ENCODE assay signal across 1 cellular context in genomic region chr7:150404785-150405583, GRCh38.
TF ChIP-seq lines count a peak whose summit lies in the region.

No MANE protein-coding gene starts in this region.

TF ChIP-seq in K562, 482 proteins besides CTCF, POLR2A, EP300 and RAD21 (continued from another document and continues in another):
- TF ChIP-seq ZNF347 (CRISPR knock-in tag; IDR thresholded peaks at IDR 0.05; ENCODE audit: low read depth) = no peak
- no peak; the same call in 1 of the 2 replicates for TF ChIP-seq SMARCC2 (IDR thresholded peaks at IDR 0.05; ENCODE audit: low read depth)
- TF ChIP-seq ZNF197 (CRISPR knock-in tag; IDR thresholded peaks at IDR 0.05; ENCODE audit: low read depth) = peak; percentile 24; the same call in 1 of the 2 replicates
- peak; percentile 98 for TF ChIP-seq MYC (IDR thresholded peaks at IDR 0.05; ENCODE audit: low read depth, low read length)
- peak; percentile 84; the same call in 1 of the 2 replicates for TF ChIP-seq MYC (CRISPR knock-in tag; IDR thresholded peaks at IDR 0.05; ENCODE audit: borderline replicate concordance, low read depth)
- TF ChIP-seq ADNP (tag; IDR thresholded peaks at IDR 0.05) = no peak
- no peak for TF ChIP-seq MBD2 (IDR thresholded peaks at IDR 0.05; ENCODE audit: borderline replicate concordance, low read depth)
- TF ChIP-seq TEAD2 (tag; IDR thresholded peaks at IDR 0.05) = no peak
- TF ChIP-seq BRCA1 (IDR thresholded peaks at IDR 0.05) = no peak
- TF ChIP-seq BRCA1 (CRISPR knock-in tag; IDR thresholded peaks at IDR 0.05) = no peak; the same call in 1 of the 2 replicates
- TF ChIP-seq ZNF165 (CRISPR knock-in tag; IDR thresholded peaks at IDR 0.05; ENCODE audit: borderline replicate concordance) = no peak
- no peak for TF ChIP-seq ZSCAN32 (CRISPR knock-in tag; IDR thresholded peaks at IDR 0.05)
- TF ChIP-seq CBX3 (IDR thresholded peaks at IDR 0.05; ENCODE audit: borderline replicate concordance in 1 of 2, low read length in 2 of 2) = peak in 1 of 2 experiments; percentile 87; a peak in 2 of 3 replicates
- no peak; the same call in none of the 2 replicates for TF ChIP-seq IRF1 (CRISPR knock-in tag; IDR thresholded peaks at IDR 0.05; ENCODE audit: borderline replicate concordance)
- peak; percentile 77 for TF ChIP-seq JUND (IDR thresholded peaks at IDR 0.05; ENCODE audit: borderline replicate concordance, low read depth, low read length)
- TF ChIP-seq JUND (tag; IDR thresholded peaks at IDR 0.05; ENCODE audit: borderline replicate concordance, low read depth, low read length) = no peak; the same call in 2 of the 3 replicates
- TF ChIP-seq ARID3B (CRISPR knock-in tag; IDR thresholded peaks at IDR 0.05; ENCODE audit: borderline replicate concordance) = no peak
- TF ChIP-seq CHD2 (IDR thresholded peaks at IDR 0.05; ENCODE audit: low read depth, low read length) = peak; percentile 65
- TF ChIP-seq COPS2 (conservative IDR thresholded peaks at IDR 0.05) = no peak
- TF ChIP-seq, protein P1, sequence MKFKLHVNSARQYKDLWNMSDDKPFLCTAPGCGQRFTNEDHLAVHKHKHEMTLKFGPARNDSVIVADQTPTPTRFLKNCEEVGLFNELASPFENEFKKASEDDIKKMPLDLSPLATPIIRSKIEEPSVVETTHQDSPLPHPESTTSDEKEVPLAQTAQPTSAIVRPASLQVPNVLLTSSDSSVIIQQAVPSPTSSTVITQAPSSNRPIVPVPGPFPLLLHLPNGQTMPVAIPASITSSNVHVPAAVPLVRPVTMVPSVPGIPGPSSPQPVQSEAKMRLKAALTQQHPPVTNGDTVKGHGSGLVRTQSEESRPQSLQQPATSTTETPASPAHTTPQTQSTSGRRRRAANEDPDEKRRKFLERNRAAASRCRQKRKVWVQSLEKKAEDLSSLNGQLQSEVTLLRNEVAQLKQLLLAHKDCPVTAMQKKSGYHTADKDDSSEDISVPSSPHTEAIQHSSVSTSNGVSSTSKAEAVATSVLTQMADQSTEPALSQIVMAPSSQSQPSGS (CRISPR knock-in tag; IDR thresholded peaks at IDR 0.05) = no peak
- no peak for TF ChIP-seq ZNF561 (CRISPR knock-in tag; conservative IDR thresholded peaks at IDR 0.05)
- TF ChIP-seq ZNF316 (IDR thresholded peaks at IDR 0.05) = no peak
- peak; percentile 98 for TF ChIP-seq HMGN3 (IDR thresholded peaks at IDR 0.05; ENCODE audit: borderline replicate concordance, extremely low read depth, insufficient read length, low read depth, low read length)
- TF ChIP-seq RFX1 (IDR thresholded peaks at IDR 0.05) = no peak
- no peak for TF ChIP-seq STAG1 (CRISPR knock-in tag; IDR thresholded peaks at IDR 0.05; ENCODE audit: borderline replicate concordance)
- no peak for TF ChIP-seq JUNB (CRISPR knock-in tag; conservative IDR thresholded peaks at IDR 0.05)
- TF ChIP-seq MCM5 (IDR thresholded peaks at IDR 0.05; ENCODE audit: low read depth) = no peak
- TF ChIP-seq PYGO2 (tag; IDR thresholded peaks at IDR 0.05) = no peak
- TF ChIP-seq MTA2 (IDR thresholded peaks at IDR 0.05; ENCODE audit: low read depth) = peak; percentile 47; the same call in 1 of the 2 replicates
- TF ChIP-seq ZNF507 (tag; conservative IDR thresholded peaks at IDR 0.05) = no peak
- TF ChIP-seq E2F3 (CRISPR knock-in tag; IDR thresholded peaks at IDR 0.05) = no peak
- TF ChIP-seq CBFB (CRISPR knock-in tag; IDR thresholded peaks at IDR 0.05) = peak; percentile 24; the same call in 1 of the 2 replicates
- TF ChIP-seq FIP1L1 (IDR thresholded peaks at IDR 0.05; ENCODE audit: low read depth, low read length, poor library complexity, severe bottlenecking) = peak; percentile 98
- TF ChIP-seq, protein P2, sequence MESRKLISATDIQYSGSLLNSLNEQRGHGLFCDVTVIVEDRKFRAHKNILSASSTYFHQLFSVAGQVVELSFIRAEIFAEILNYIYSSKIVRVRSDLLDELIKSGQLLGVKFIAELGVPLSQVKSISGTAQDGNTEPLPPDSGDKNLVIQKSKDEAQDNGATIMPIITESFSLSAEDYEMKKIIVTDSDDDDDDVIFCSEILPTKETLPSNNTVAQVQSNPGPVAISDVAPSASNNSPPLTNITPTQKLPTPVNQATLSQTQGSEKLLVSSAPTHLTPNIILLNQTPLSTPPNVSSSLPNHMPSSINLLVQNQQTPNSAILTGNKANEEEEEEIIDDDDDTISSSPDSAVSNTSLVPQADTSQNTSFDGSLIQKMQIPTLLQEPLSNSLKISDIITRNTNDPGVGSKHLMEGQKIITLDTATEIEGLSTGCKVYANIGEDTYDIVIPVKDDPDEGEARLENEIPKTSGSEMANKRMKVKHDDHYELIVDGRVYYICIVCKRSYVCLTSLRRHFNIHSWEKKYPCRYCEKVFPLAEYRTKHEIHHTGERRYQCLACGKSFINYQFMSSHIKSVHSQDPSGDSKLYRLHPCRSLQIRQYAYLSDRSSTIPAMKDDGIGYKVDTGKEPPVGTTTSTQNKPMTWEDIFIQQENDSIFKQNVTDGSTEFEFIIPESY (CRISPR knock-in tag; IDR thresholded peaks at IDR 0.05) = peak; percentile 88
- TF ChIP-seq NUFIP1 (IDR thresholded peaks at IDR 0.05; ENCODE audit: partially characterized antibody) = no peak
- TF ChIP-seq, protein P3, sequence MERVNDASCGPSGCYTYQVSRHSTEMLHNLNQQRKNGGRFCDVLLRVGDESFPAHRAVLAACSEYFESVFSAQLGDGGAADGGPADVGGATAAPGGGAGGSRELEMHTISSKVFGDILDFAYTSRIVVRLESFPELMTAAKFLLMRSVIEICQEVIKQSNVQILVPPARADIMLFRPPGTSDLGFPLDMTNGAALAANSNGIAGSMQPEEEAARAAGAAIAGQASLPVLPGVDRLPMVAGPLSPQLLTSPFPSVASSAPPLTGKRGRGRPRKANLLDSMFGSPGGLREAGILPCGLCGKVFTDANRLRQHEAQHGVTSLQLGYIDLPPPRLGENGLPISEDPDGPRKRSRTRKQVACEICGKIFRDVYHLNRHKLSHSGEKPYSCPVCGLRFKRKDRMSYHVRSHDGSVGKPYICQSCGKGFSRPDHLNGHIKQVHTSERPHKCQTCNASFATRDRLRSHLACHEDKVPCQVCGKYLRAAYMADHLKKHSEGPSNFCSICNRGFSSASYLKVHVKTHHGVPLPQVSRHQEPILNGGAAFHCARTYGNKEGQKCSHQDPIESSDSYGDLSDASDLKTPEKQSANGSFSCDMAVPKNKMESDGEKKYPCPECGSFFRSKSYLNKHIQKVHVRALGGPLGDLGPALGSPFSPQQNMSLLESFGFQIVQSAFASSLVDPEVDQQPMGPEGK (CRISPR knock-in tag; IDR thresholded peaks at IDR 0.05; ENCODE audit: borderline replicate concordance) = no peak
- TF ChIP-seq YBX1 (IDR thresholded peaks at IDR 0.05) = no peak
- TF ChIP-seq ZNF121 (CRISPR knock-in tag; conservative IDR thresholded peaks at IDR 0.05) = peak; percentile 49
- no peak for TF ChIP-seq ZNF512 (tag; IDR thresholded peaks at IDR 0.05)
- TF ChIP-seq, protein P4, sequence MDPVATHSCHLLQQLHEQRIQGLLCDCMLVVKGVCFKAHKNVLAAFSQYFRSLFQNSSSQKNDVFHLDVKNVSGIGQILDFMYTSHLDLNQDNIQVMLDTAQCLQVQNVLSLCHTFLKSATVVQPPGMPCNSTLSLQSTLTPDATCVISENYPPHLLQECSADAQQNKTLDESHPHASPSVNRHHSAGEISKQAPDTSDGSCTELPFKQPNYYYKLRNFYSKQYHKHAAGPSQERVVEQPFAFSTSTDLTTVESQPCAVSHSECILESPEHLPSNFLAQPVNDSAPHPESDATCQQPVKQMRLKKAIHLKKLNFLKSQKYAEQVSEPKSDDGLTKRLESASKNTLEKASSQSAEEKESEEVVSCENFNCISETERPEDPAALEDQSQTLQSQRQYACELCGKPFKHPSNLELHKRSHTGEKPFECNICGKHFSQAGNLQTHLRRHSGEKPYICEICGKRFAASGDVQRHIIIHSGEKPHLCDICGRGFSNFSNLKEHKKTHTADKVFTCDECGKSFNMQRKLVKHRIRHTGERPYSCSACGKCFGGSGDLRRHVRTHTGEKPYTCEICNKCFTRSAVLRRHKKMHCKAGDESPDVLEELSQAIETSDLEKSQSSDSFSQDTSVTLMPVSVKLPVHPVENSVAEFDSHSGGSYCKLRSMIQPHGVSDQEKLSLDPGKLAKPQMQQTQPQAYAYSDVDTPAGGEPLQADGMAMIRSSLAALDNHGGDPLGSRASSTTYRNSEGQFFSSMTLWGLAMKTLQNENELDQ (CRISPR knock-in tag; IDR thresholded peaks at IDR 0.05; ENCODE audit: borderline replicate concordance) = peak; percentile 98
- 0 out of 2 replicates have a peak, but pooled peaks have one; percentile 41 for TF ChIP-seq ZBTB17 (CRISPR knock-in tag; IDR thresholded peaks at IDR 0.05)
- TF ChIP-seq SOX6 (IDR thresholded peaks at IDR 0.05) = peak; percentile 76
- TF ChIP-seq DMBX1 (CRISPR knock-in tag; IDR thresholded peaks at IDR 0.05; ENCODE audit: borderline replicate concordance) = no peak
- no peak for TF ChIP-seq ZNF354B (CRISPR knock-in tag; IDR thresholded peaks at IDR 0.05)
- no peak for TF ChIP-seq BCOR (IDR thresholded peaks at IDR 0.05)
- TF ChIP-seq HEY1 (CRISPR knock-in tag; IDR thresholded peaks at IDR 0.05; ENCODE audit: borderline replicate concordance) = no peak
- peak; percentile 90 to 96 for TF ChIP-seq E2F6 (IDR thresholded peaks at IDR 0.05; ENCODE audit: borderline replicate concordance in 1 of 2, extremely low read depth in 1 of 2, insufficient read depth in 1 of 2, insufficient read length in 1 of 2, low read depth in 1 of 2, low read length in 1 of 2, poor library complexity in 1 of 2, severe bottlenecking in 1 of 2)
- peak in 1 of 2 experiments; percentile 94; a peak in 2 of 4 replicates for TF ChIP-seq RCOR1 (IDR thresholded peaks at IDR 0.05; ENCODE audit: borderline replicate concordance in 1 of 2, low read depth in 2 of 2, low read length in 2 of 2)
- TF ChIP-seq, protein P5, sequence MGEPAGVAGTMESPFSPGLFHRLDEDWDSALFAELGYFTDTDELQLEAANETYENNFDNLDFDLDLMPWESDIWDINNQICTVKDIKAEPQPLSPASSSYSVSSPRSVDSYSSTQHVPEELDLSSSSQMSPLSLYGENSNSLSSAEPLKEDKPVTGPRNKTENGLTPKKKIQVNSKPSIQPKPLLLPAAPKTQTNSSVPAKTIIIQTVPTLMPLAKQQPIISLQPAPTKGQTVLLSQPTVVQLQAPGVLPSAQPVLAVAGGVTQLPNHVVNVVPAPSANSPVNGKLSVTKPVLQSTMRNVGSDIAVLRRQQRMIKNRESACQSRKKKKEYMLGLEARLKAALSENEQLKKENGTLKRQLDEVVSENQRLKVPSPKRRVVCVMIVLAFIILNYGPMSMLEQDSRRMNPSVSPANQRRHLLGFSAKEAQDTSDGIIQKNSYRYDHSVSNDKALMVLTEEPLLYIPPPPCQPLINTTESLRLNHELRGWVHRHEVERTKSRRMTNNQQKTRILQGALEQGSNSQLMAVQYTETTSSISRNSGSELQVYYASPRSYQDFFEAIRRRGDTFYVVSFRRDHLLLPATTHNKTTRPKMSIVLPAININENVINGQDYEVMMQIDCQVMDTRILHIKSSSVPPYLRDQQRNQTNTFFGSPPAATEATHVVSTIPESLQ (CRISPR knock-in tag; IDR thresholded peaks at IDR 0.05) = no peak; the same call in 1 of the 2 replicates
- no peak for TF ChIP-seq ZNF644 (tag; IDR thresholded peaks at IDR 0.05; ENCODE audit: low read depth)
- no peak for TF ChIP-seq ZNF696 (CRISPR knock-in tag; conservative IDR thresholded peaks at IDR 0.05)
- TF ChIP-seq ESRRB (CRISPR knock-in tag; IDR thresholded peaks at IDR 0.05; ENCODE audit: borderline replicate concordance) = no peak
